8 cellular contexts compared by ENCODE assay signal in genomic region chr5:140565024-140565779, GRCh38. TPM values are rescaled to one million over a fixed set of nuclear protein-coding genes. Genes with fewer than 3 reads are reported as not detected.
A peak's percentile ranks its signal among the peaks of the same experiment; 100 is the strongest.
DNase-seq lines count a peak whose midpoint lies in the region; ATAC-seq and TF ChIP-seq lines count a peak whose summit lies in the region.

No MANE protein-coding gene starts in this region.

- ATAC-seq in activated T-cell treated with anti-CD3 and anti-CD28 coated beads, Interleukin-2, amount 50 U/mL, for 4 hours = peak in 1 of 2 donors; percentile 2
- ATAC-seq in RWPE2 (ENCODE audit: low read depth) = peak; percentile 2; the same call in 2 of the 3 replicates
- ATAC-seq in esophagus mucosa = no peak

- no peaks in the 10 kb centered on the region for H3K27me3 Mint-ChIP-seq in activated T-cell treated with anti-CD3 and anti-CD28 coated beads, Interleukin-2, amount 50 U/mL, for 4 hours (ENCODE audit: low read depth)

- H3K9me3 ChIP-seq in RWPE2 (ENCODE audit: severe bottlenecking) = no peaks in the 10 kb centered on the region

- H3K36me3 Mint-ChIP-seq in activated T-cell treated with anti-CD3 and anti-CD28 coated beads, Interleukin-2, amount 50 U/mL, for 4 hours (ENCODE audit: insufficient read depth) = peaks cover 25% of the 10 kb centered on the region

- H3K27me3 ChIP-seq in RWPE2 (ENCODE audit: insufficient read depth, poor library complexity, severe bottlenecking) = no peaks in the 10 kb centered on the region

- peaks cover 22% of the 10 kb centered on the region for H3K36me3 ChIP-seq in RWPE2 (ENCODE audit: low read depth)

- H3K4me3 Mint-ChIP-seq in activated T-cell treated with anti-CD3 and anti-CD28 coated beads, Interleukin-2, amount 50 U/mL, for 4 hours = peak overlapping the region; percentile 97

- peak overlapping the region; percentile 61 for H3K4me3 ChIP-seq in RWPE2 (ENCODE audit: severe bottlenecking)
- peak overlapping the region; percentile 97 for H3K4me3 ChIP-seq in retinal pigment epithelial cell (ENCODE audit: low read length)

- H3K4me1 ChIP-seq in RWPE2 (ENCODE audit: insufficient read depth, poor library complexity, severe bottlenecking) = peaks cover 5% of the 10 kb centered on the region

- H3K4me1 Mint-ChIP-seq in activated T-cell treated with anti-CD3 and anti-CD28 coated beads, Interleukin-2, amount 50 U/mL, for 4 hours (ENCODE audit: low read depth) = peaks cover 60% of the 10 kb centered on the region

- no peaks in the 10 kb centered on the region for H3K9me3 Mint-ChIP-seq in activated T-cell treated with anti-CD3 and anti-CD28 coated beads, Interleukin-2, amount 50 U/mL, for 4 hours

- TF ChIP-seq CTCF in RWPE2 (IDR thresholded peaks at IDR 0.05; ENCODE audit: poor library complexity, severe bottlenecking) (no peak), retinal pigment epithelial cell (conservative IDR thresholded peaks at IDR 0.05; ENCODE audit: low read depth, low read length) (no peak)

- peak overlapping the region; percentile 51 for H3K27ac ChIP-seq in RWPE2 (ENCODE audit: poor library complexity, severe bottlenecking)

- no peak for DNase-seq in activated T-cell treated with anti-CD3 and anti-CD28 coated beads, Interleukin-2, amount 50 U/mL, for 4 hours
- DNase-seq in activated T-cell treated with anti-CD3 and anti-CD28 coated beads, Interleukin-2, amount 50 U/mL, for 48 hours = no peak
- DNase-seq in RWPE2 (ENCODE audit: low spot score) (no peak), fibroblast of peridontal ligament (ENCODE audit: extremely low read depth) (peak; percentile 16), retinal pigment epithelial cell (ENCODE audit: low read depth) (no peak), SHP77 (lab: John Stamatoyannopoulos, UW) (no peak), Kasumi-1 (lab: John Stamatoyannopoulos, UW) (no peak)

RNA-seq across cellular contexts. Expression of gene SLC35A4, which starts 0.6 kb away (rescaled TPM):
- total RNA-seq in activated T-cell treated with anti-CD3 and anti-CD28 coated beads, Interleukin-2, amount 50 U/mL, for 4 hours = 100 to 1,000 TPM; 149 to 163 (median 155) TPM
- 52.4 TPM for total RNA-seq in esophagus mucosa

RNA-seq across cellular contexts. Expression of gene APBB3, which starts 0.8 kb away (rescaled TPM):
- 10 to 100 TPM in 1 of 3 donors, 1 to 10 TPM in 2; 8.0 to 10.4 (median 9.2) TPM for total RNA-seq in activated T-cell treated with anti-CD3 and anti-CD28 coated beads, Interleukin-2, amount 50 U/mL, for 4 hours
- 5.2 TPM for total RNA-seq in esophagus mucosa

RNA-seq across cellular contexts. Expression of gene SRA1, which starts 7.9 kb away (rescaled TPM):
- total RNA-seq in activated T-cell treated with anti-CD3 and anti-CD28 coated beads, Interleukin-2, amount 50 U/mL, for 4 hours = 10 to 100 TPM; 57.6 to 68.6 (median 67.7) TPM
- 28.6 TPM for total RNA-seq in esophagus mucosa

RNA-seq across cellular contexts. Expression of gene EIF4EBP3, which starts 17.7 kb away (rescaled TPM):
- total RNA-seq in activated T-cell treated with anti-CD3 and anti-CD28 coated beads, Interleukin-2, amount 50 U/mL, for 4 hours = 10 to 100 TPM in 2 of 3 donors, 1 to 10 TPM in 1; 9.4 to 10.8 (median 10.2) TPM
- 20.7 TPM for total RNA-seq in esophagus mucosa
